In the genomic region with DNA sequence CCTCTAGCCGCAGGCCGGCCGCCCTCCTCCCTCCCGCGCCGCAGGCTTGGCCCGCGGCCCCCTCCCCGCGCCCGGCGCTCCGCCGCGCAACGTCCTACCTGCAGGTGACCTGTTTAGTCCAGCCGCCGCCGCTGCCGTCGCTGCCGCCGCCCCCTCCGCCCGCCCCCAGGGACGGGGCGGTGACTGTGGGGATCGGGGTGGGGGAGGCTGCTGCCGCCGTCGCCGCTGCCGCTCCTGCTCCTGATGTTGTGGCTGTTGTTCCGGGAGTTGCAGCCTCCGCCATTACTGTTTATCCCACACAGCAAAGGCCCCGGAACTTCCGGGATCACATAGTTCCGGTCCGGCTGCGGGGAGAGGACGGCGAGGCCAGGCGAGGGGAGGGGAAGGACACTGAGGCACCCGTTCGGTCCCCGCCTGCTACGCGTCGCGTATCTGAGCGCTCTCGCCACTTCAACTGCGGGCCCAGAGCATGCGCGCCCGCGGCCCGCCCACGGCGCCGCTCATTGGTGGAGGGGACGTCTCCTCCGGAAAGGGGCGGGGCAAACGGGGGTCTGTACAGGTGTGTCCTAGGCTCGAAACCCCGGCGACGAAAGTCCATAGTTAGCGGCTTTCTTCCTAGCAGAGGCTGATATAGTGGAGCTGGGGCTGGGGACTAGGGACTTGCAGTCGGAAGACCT, we compare ENCODE assay signal across 7 cellular contexts.
A peak's percentile ranks its signal among the peaks of the same experiment; 100 is the strongest.
DNase-seq lines count a peak whose midpoint lies in the region; ATAC-seq and TF ChIP-seq lines count a peak whose summit lies in the region.

A gene with protein sequence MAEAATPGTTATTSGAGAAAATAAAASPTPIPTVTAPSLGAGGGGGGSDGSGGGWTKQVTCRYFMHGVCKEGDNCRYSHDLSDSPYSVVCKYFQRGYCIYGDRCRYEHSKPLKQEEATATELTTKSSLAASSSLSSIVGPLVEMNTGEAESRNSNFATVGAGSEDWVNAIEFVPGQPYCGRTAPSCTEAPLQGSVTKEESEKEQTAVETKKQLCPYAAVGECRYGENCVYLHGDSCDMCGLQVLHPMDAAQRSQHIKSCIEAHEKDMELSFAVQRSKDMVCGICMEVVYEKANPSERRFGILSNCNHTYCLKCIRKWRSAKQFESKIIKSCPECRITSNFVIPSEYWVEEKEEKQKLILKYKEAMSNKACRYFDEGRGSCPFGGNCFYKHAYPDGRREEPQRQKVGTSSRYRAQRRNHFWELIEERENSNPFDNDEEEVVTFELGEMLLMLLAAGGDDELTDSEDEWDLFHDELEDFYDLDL (minus strand): TSS at position 444 of the 677 bp plus-strand sequence. CDS start 161 bp downstream, at position 283.

- in situ Hi-C loops in astrocyte of the spinal cord (cut with HindIII; ENCODE audit: low sequenced_read_pairs): no loop called here

- peak; percentile 79 for ATAC-seq in GM18508 (IDR thresholded peaks at IDR 0.05; ENCODE audit: insufficient read depth, unreplicated experiment)
- ATAC-seq in HG03025 (IDR thresholded peaks at IDR 0.05; ENCODE audit: low FRiP score, unreplicated experiment): peak; percentile 90

- H3K4me3 ChIP-seq in astrocyte of the spinal cord (ENCODE audit: low read depth, low read length): peak within 1 kb of the TSS; percentile 77
- peak within 1 kb of the TSS; percentile 82 for H3K4me3 ChIP-seq in retinal pigment epithelial cell (ENCODE audit: low read length)

- TF ChIP-seq CTCF in astrocyte of the spinal cord (IDR thresholded peaks at IDR 0.05; ENCODE audit: low read depth, low read length) (no peak), retinal pigment epithelial cell (conservative IDR thresholded peaks at IDR 0.05; ENCODE audit: low read depth, low read length) (no peak)

- DNase-seq in NCI-H2081 (lab: John Stamatoyannopoulos, UW): peak; percentile 99
- peak; percentile 80 for DNase-seq in T1000 (lab: John Stamatoyannopoulos, UW)
- DNase-seq in astrocyte of the spinal cord (ENCODE audit: low read depth, low spot score): peak; percentile 90
- DNase-seq in hippocampal formation (lab: John Stamatoyannopoulos, UW): peak; percentile 91 to 95
- peak; percentile 70 for DNase-seq in retinal pigment epithelial cell (ENCODE audit: low read depth)

Comparison
In these comparisons a context has a peak if more than half of its experiments do, and no peak if none do; other contexts are left out.
1. Peak in every context shown above with its lines: DNase-seq, ATAC-seq and H3K4me3 ChIP-seq.